ENCODE assay signal across 9 cellular contexts in genomic region chr16:89562027-89562599, GRCh38. TPM values are rescaled to one million over a fixed set of nuclear protein-coding genes. Genes with fewer than 3 reads are reported as not detected.
DNase-seq lines count a peak whose midpoint lies in the region; ATAC-seq and TF ChIP-seq lines count a peak whose summit lies in the region.
"Had no signal": no experiment of that assay in that cellular context is flagged by ENCODE, and none has a peak within 500 bp of the region (broad histone marks: within the 10 kb centered on the region; RNA-seq: fewer than 3 reads in every experiment).

No MANE protein-coding gene starts in this region.

- peak overlapping the region; percentile 96 for H3K27ac Mint-ChIP-seq in activated T-cell treated with anti-CD3 and anti-CD28 coated beads, Interleukin-2, amount 50 U/mL, for 24 hours
- peak overlapping the region; percentile 89 for H3K27ac Mint-ChIP-seq in activated CD4-positive, alpha-beta memory T cell treated with anti-CD3 and anti-CD28 coated beads for 36 hours

- WGBS in iPS DF 6.9 (ENCODE audit: insufficient coverage, insufficient read length) = no CpG with 5 or more reads among the region's 19 CpGs
- 31 to 59% (median 36%) methylated on average over 19 of the region's 19 CpGs for WGBS in stomach, 5 donors

- DNase-seq in activated T-cell treated with anti-CD3 and anti-CD28 coated beads, Interleukin-2, amount 50 U/mL, for 24 hours = peak; percentile 50
- DNase-seq in activated T-cell treated with anti-CD3 and anti-CD28 coated beads, Interleukin-2, amount 50 U/mL, for 1 hour = no peak
- no peak for DNase-seq in activated CD4-positive, alpha-beta memory T cell treated with anti-CD3 and anti-CD28 coated beads for 36 hours
- DNase-seq in iPS DF 6.9 (ENCODE audit: low read depth, low spot score) = no peak
- peak; percentile 37 for DNase-seq in stomach
- no peak for DNase-seq in HPDE6-E6E7 (ENCODE audit: extremely low spot score)

- H3K9me3 ChIP-seq in iPS DF 6.9 (ENCODE audit: control insufficient read depth, insufficient read depth, low read length) (no peaks in the 10 kb centered on the region), stomach (no peaks in the 10 kb centered on the region)

- CTCF ChIA-PET in activated CD4-positive, alpha-beta memory T cell treated with anti-CD3 and anti-CD28 coated beads for 36 hours (lab: Charles Lee) = no interaction called here

- H3K4me3 ChIP-seq in iPS DF 6.9 (ENCODE audit: low read length) (peak overlapping the region; percentile 69; the same call in 1 of the 2 replicates), stomach (peak overlapping the region; percentile 67 to 92 (median 83))

- H3K36me3 Mint-ChIP-seq in activated T-cell treated with anti-CD3 and anti-CD28 coated beads, Interleukin-2, amount 50 U/mL, for 24 hours (ENCODE audit: low read depth) = peaks cover 70% of the 10 kb centered on the region
- H3K36me3 Mint-ChIP-seq in activated CD4-positive, alpha-beta memory T cell treated with anti-CD3 and anti-CD28 coated beads for 36 hours = peaks cover 42% of the 10 kb centered on the region

- TF ChIP-seq CTCF in stomach (IDR thresholded peaks at IDR 0.05) = no peak

- intact Hi-C loops in activated CD4-positive, alpha-beta memory T cell treated with anti-CD3 and anti-CD28 coated beads for 36 hours (cut with micrococcal nuclease) = loop anchor here (5.0 kb wide), 3 partner anchors 55 to 240 kb away; partner anchors contain the start of genes CHMP1A, SPATA33 and SPG7
- intact Hi-C loops in stomach (cut with DNase I; ENCODE audit: low total_unique reads) = no loop called here

- H3K36me3 ChIP-seq in iPS DF 6.9 (ENCODE audit: control insufficient read depth, insufficient read depth, low read length) = peaks cover 34% of the 10 kb centered on the region
- H3K36me3 ChIP-seq in stomach = peaks cover 33 to 42% (median 41%) of the 10 kb centered on the region in 4 donors

- H3K4me1 ChIP-seq in iPS DF 6.9 (ENCODE audit: control insufficient read depth, insufficient read depth, low read length) (peaks cover 4% of the 10 kb centered on the region), stomach (peaks cover 56 to 77% (median 66%) of the 10 kb centered on the region in 4 donors)

- peak overlapping the region; percentile 97 for H3K4me3 Mint-ChIP-seq in activated T-cell treated with anti-CD3 and anti-CD28 coated beads, Interleukin-2, amount 50 U/mL, for 24 hours
- peak overlapping the region; percentile 93 for H3K4me3 Mint-ChIP-seq in activated CD4-positive, alpha-beta memory T cell treated with anti-CD3 and anti-CD28 coated beads for 36 hours

- TF ChIP-seq POLR2A in stomach (IDR thresholded peaks at IDR 0.05) = no peak

- no peaks in the 10 kb centered on the region for H3K9me3 Mint-ChIP-seq in activated T-cell treated with anti-CD3 and anti-CD28 coated beads, Interleukin-2, amount 50 U/mL, for 24 hours
- H3K9me3 Mint-ChIP-seq in activated CD4-positive, alpha-beta memory T cell treated with anti-CD3 and anti-CD28 coated beads for 36 hours = no peaks in the 10 kb centered on the region

- no peak for TF ChIP-seq EP300 in stomach (IDR thresholded peaks at IDR 0.05)

- POLR2A ChIA-PET in activated CD4-positive, alpha-beta memory T cell treated with anti-CD3 and anti-CD28 coated beads for 36 hours (lab: Charles Lee) = interaction anchor here (1.2 kb wide), 1 partner anchor 13 kb away, joined by 5 read pairs; no protein-coding TSS in a partner anchor

- H3K4me1 Mint-ChIP-seq in activated T-cell treated with anti-CD3 and anti-CD28 coated beads, Interleukin-2, amount 50 U/mL, for 24 hours (ENCODE audit: low read depth) = peaks cover 63% of the 10 kb centered on the region
- peaks cover 54% of the 10 kb centered on the region for H3K4me1 Mint-ChIP-seq in activated CD4-positive, alpha-beta memory T cell treated with anti-CD3 and anti-CD28 coated beads for 36 hours (ENCODE audit: low read depth)

- H3K27me3 ChIP-seq in iPS DF 6.9 (ENCODE audit: control insufficient read depth, insufficient read depth, low read length) = no peaks in the 10 kb centered on the region
- no peaks in the 10 kb centered on the region for H3K27me3 ChIP-seq in stomach

- no peak overlapping the region for H3K27ac ChIP-seq in iPS DF 6.9 (ENCODE audit: low read length)
- peak overlapping the region in 4 of 5 donors; percentile 98 to 99 (median 99) for H3K27ac ChIP-seq in stomach

- ATAC-seq in HG02981 (IDR thresholded peaks at IDR 0.05; ENCODE audit: unreplicated experiment) (no peak), GM18861 (IDR thresholded peaks at IDR 0.05; ENCODE audit: unreplicated experiment) (no peak)

- H3K27me3 Mint-ChIP-seq in activated T-cell treated with anti-CD3 and anti-CD28 coated beads, Interleukin-2, amount 50 U/mL, for 24 hours = no peaks in the 10 kb centered on the region
- no peaks in the 10 kb centered on the region for H3K27me3 Mint-ChIP-seq in activated CD4-positive, alpha-beta memory T cell treated with anti-CD3 and anti-CD28 coated beads for 36 hours

RNA-seq across cellular contexts. Expression of gene RPL13, which starts 1.6 kb away (rescaled TPM):
- 1,000 to 10,000 TPM; 3,430 to 3,468 TPM for total RNA-seq in activated CD4-positive, alpha-beta memory T cell treated with anti-CD3 and anti-CD28 coated beads for 36 hours
- 1,000 to 10,000 TPM; 2,053 to 4,705 (median 3,295) TPM for total RNA-seq in stomach
- polyA plus RNA-seq in stomach = over 10,000 TPM in 1 of 3 donors, 1,000 to 10,000 TPM in 2; 7,322 to 10,054 (median 9,037) TPM

RNA-seq across cellular contexts. Expression of gene CPNE7, which starts 13.4 kb away (rescaled TPM):
- total RNA-seq in activated CD4-positive, alpha-beta memory T cell treated with anti-CD3 and anti-CD28 coated beads for 36 hours = 1 to 10 TPM; 6.2 to 7.1 TPM
- 1 to 10 TPM in 4 of 5 donors, not detected in 1; 1.6 to 6.2 (median 1.9) TPM for total RNA-seq in stomach
- polyA plus RNA-seq in stomach = 1 to 10 TPM in 2 of 3 donors, under 1 TPM in 1; 0.92 to 3.8 (median 1.3) TPM

RNA-seq across cellular contexts. Expression of gene DPEP1, which starts 51.3 kb away (rescaled TPM):
- not detected for total RNA-seq in activated CD4-positive, alpha-beta memory T cell treated with anti-CD3 and anti-CD28 coated beads for 36 hours
- 10 to 100 TPM in 1 of 5 donors, 1 to 10 TPM in 1, under 1 TPM in 1, not detected in 2; 0.58 to 12.3 (median 4.8) TPM for total RNA-seq in stomach
- 1 to 10 TPM in 1 of 3 donors, under 1 TPM in 2; 0.23 to 1.4 (median 0.62) TPM for polyA plus RNA-seq in stomach
- total RNA-seq: T-helper 2 cell treated with Interferon-gamma antibody and Interleukin-4, amounts not matched to agents 100 ng/mL and 5 ng/mL, for 36 hours had no signal

RNA-seq across cellular contexts. Expression of gene SPG7, which starts 53.9 kb away (rescaled TPM):
- total RNA-seq in activated CD4-positive, alpha-beta memory T cell treated with anti-CD3 and anti-CD28 coated beads for 36 hours = 10 to 100 TPM; 67.9 to 70.4 TPM
- 100 to 1,000 TPM; 150 to 363 (median 174) TPM for total RNA-seq in stomach
- 10 to 100 TPM; 30.0 to 77.2 (median 32.2) TPM for polyA plus RNA-seq in stomach

Comparison
In these comparisons a context has a peak if more than half of its experiments do, and no peak if none do; other contexts are left out.
1. DNase-seq: peak in activated T-cell treated with anti-CD3 and anti-CD28 coated beads, Interleukin-2, amount 50 U/mL, for 24 hours (single experiment) and stomach (single experiment); none in activated T-cell treated with anti-CD3 and anti-CD28 coated beads, Interleukin-2, amount 50 U/mL, for 1 hour (single experiment), activated CD4-positive, alpha-beta memory T cell treated with anti-CD3 and anti-CD28 coated beads for 36 hours (single experiment), iPS DF 6.9 (single experiment) and HPDE6-E6E7 (single experiment).